8 cellular contexts compared by ENCODE assay signal in the genomic region with DNA sequence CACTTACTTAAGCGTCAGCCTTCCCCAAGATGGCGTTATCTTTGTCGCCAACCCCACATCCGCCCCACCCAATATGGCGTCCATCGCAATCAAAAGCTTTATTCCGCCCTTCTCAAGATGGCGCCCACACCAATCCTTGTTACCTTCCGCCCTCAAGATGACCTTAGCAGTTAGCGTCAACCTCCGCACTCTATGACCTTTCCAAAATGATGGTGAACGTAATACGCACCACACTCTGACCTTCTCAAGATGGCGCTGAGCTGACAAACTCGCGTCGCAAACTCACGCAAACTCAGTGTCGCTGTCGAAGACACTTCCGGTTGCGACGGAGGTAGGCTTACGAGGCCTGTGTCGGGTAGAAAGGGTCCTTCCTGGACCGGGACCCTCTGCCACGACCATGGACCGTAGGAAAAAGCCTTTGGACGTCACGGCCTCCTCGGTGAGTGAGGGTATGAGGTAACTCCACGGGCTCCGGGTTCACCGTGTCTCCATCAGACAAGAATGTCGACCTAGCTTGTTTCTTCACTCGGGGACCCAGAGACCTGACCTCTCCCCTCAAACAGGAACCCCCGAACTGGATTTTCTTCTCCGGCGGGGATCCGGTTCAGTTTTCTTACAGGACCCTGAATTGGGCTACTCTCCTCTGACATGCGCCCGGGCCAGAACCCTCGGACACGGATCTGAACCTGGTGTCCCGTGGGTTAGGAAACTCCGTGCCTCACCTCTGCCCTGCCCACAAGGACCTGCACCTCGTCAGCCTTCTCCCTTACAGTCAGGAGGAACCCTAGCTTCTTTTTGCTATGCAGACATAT. TPM values are rescaled to one million over a fixed set of nuclear protein-coding genes. Genes with fewer than 3 reads are reported as not detected.
DNase-seq lines count a peak whose midpoint lies in the region; ATAC-seq, FAIRE-seq and TF ChIP-seq lines count a peak whose summit lies in the region.

A gene (plus strand): TSS at position 323 of the 812 bp plus-strand sequence. CDS start 75 bp downstream, at position 398.

- peaks cover 15% of the 10 kb centered on the region for H3K79me2 ChIP-seq in smooth muscle cell (ENCODE audit: low read depth)

- peak within 1 kb of the TSS; percentile 84 for H2AFZ ChIP-seq in smooth muscle cell (ENCODE audit: low read depth)

- H3K9ac ChIP-seq in smooth muscle cell (ENCODE audit: low read depth) = peak within 1 kb of the TSS; percentile 92

- WGBS in smooth muscle cell (ENCODE audit: low lambda C conversion rate) = 1% methylated on average over 47 of the region's 47 CpGs

- peaks cover 3% of the 10 kb centered on the region for H3K36me3 ChIP-seq in bronchial epithelial cell (ENCODE audit: control insufficient read depth, insufficient read depth, low read length)
- peaks cover 15% of the 10 kb centered on the region for H3K36me3 ChIP-seq in smooth muscle cell (ENCODE audit: low read depth)

- peak within 1 kb of the TSS; percentile 65 for H3K27ac ChIP-seq in smooth muscle cell (ENCODE audit: low read depth)

- H3K4me1 ChIP-seq in smooth muscle cell (ENCODE audit: low read depth) = peaks cover 18% of the 10 kb centered on the region

- CTCF ChIA-PET in AG04449 (lab: Yijun Ruan, JAX) = interaction anchor here (0.9 to 3.9 kb wide), 14 partner anchors 12 to 755 kb away, joined by 3 to 25 read pairs (median 5); no protein-coding TSS in a partner anchor

- ATAC-seq in GM18907 (IDR thresholded peaks at IDR 0.05; ENCODE audit: unreplicated experiment) = peak; percentile 98
- peak; percentile 98 for ATAC-seq in HG03159 (IDR thresholded peaks at IDR 0.05; ENCODE audit: unreplicated experiment)

- H3K4me3 ChIP-seq in AG04449 (ENCODE audit: low read depth, low read length) (peak within 1 kb of the TSS; percentile 90), WI38 (ENCODE audit: low read depth, low read length) (peak within 1 kb of the TSS; percentile 88), bronchial epithelial cell (ENCODE audit: low read depth, low read length) (peak within 1 kb of the TSS; percentile 79), smooth muscle cell (peak within 1 kb of the TSS; percentile 72)

- H3K27me3 ChIP-seq in bronchial epithelial cell (ENCODE audit: control insufficient read depth, insufficient read depth, low read length) = no peaks in the 10 kb centered on the region
- H3K27me3 ChIP-seq in smooth muscle cell (ENCODE audit: low read depth) = no peaks in the 10 kb centered on the region

- H3K4me2 ChIP-seq in smooth muscle cell = peak within 1 kb of the TSS; percentile 95

- H4K20me1 ChIP-seq in smooth muscle cell (ENCODE audit: low read depth) = no peaks in the 10 kb centered on the region

- no peaks in the 10 kb centered on the region for H3K9me3 ChIP-seq in smooth muscle cell (replicated peaks; ENCODE audit: low read depth)

- H3F3A ChIP-seq in smooth muscle cell (ENCODE audit: low read depth) = no peaks in the 10 kb centered on the region

- TF ChIP-seq CTCF in AG04449 (IDR thresholded peaks at IDR 0.05; ENCODE audit: insufficient read depth, low read length, missing control alignments) = no peak
- no peak for TF ChIP-seq CTCF in WI38 (IDR thresholded peaks at IDR 0.05; ENCODE audit: low read depth, low read length)
- no peak for TF ChIP-seq CTCF in bronchial epithelial cell (IDR thresholded peaks at IDR 0.05; ENCODE audit: insufficient read depth, low read length, severe bottlenecking)
- TF ChIP-seq CTCF in smooth muscle cell (IDR thresholded peaks at IDR 0.05; ENCODE audit: borderline replicate concordance, insufficient read depth, poor library complexity, severe bottlenecking) = no peak

- POLR2A ChIA-PET in AG04449 (lab: Yijun Ruan, JAX) = interaction anchor here (0.7 to 1.5 kb wide), 7 partner anchors 14 to 527 kb away, joined by 3 to 7 read pairs (median 3); a partner anchor contains a TSS

- DNase-seq in AG04449 (ENCODE audit: low read depth, low spot score) (peak; percentile 97), NCI-H2227 treated with DMSO at 0.1 percent for 48 hours (lab: John Stamatoyannopoulos, UW) (peak; percentile 94), bronchial epithelial cell (ENCODE audit: low read depth) (peak; percentile 99), iPS-NIHi7 (ENCODE audit: extremely low spot score) (peak; percentile 94), smooth muscle cell (lab: John Stamatoyannopoulos, UW; ENCODE audit: unreplicated experiment) (peak; percentile 44)

- peak; percentile 32 for FAIRE-seq in bronchial epithelial cell (lab: Jason Lieb, UNC)

RNA-seq across cellular contexts. Expression of the gene that starts here (rescaled TPM):
- total RNA-seq in bronchial epithelial cell (5.8 and 8.7 TPM in 2 replicates), smooth muscle cell (9.7 and 12.0 TPM in 2 replicates)
- polyA plus RNA-seq in smooth muscle cell = 20.5 and 25.2 TPM in 2 replicates

Comparison
In these comparisons a context has a peak if more than half of its experiments do, and no peak if none do; other contexts are left out.
1. Peak in every context shown above with its lines: DNase-seq, ATAC-seq, H3K4me3 ChIP-seq and H3K27ac ChIP-seq.
2. DNase-seq: peak in every context shown above with its lines; median percentile 99 in bronchial epithelial cell; 97 in AG04449; 94 in NCI-H2227 treated with DMSO at 0.1 percent for 48 hours; 94 in iPS-NIHi7; 44 in smooth muscle cell.